Comparison of ENCODE assay signal across 1 cellular context in genomic region chr7:111587715-111588433, GRCh38.
TF ChIP-seq lines count a peak whose summit lies in the region.

No MANE protein-coding gene starts in this region.

TF ChIP-seq in GM12878, 131 proteins besides CTCF, POLR2A, EP300 and RAD21 (continued from another document):
- TF ChIP-seq NFIC (IDR thresholded peaks at IDR 0.05; ENCODE audit: low read depth, low read length): peak; percentile 43; the same call in 1 of the 2 replicates
- TF ChIP-seq JUNB (IDR thresholded peaks at IDR 0.05): peak; percentile 68
- no peak for TF ChIP-seq PKNOX1 (IDR thresholded peaks at IDR 0.05)
- 0 out of 2 replicates have a peak, but pooled peaks have one; percentile 18 for TF ChIP-seq FOXM1 (IDR thresholded peaks at IDR 0.05; ENCODE audit: low read depth, low read length)
- no peak for TF ChIP-seq JUND (IDR thresholded peaks at IDR 0.05; ENCODE audit: low read depth, low read length)
- 0 out of 4 replicates have a peak, but pooled peaks of 1 of the 2 experiments have one; percentile 49 for TF ChIP-seq SRF (IDR thresholded peaks at IDR 0.05; ENCODE audit: low read depth in 2 of 2, low read length in 2 of 2)
TF ChIP-seq in GM12878: peak in this region for 4.
